ENCODE assay signal across 21 cellular contexts in genomic region chr14:34129927-34130552, GRCh38.
"Had no signal": no experiment of that assay in that cellular context is flagged by ENCODE, and none has a peak within 500 bp of the region (broad histone marks: within the 10 kb centered on the region; RNA-seq: fewer than 3 reads in every experiment).

No MANE protein-coding gene starts in this region.

- ATAC-seq: SK-N-SH treated with all-trans-retinoic acid at 6 μM for 48 hours, T-cell had no signal

- H3K9me3 ChIP-seq: colonic mucosa, lower lobe of right lung, stomach, thoracic aorta had no signal

- DNase-seq: activated CD4-positive, alpha-beta T cell treated with anti-CD3 and anti-CD28 coated beads, Interleukin-2, amount 10 ng/mL, durations not matched to agents 7 days and 5 days; activated CD8-positive, alpha-beta memory T cell treated with anti-CD3 and anti-CD28 coated beads, Interleukin-2, amount 50 U/mL, for 4 hours; activated effector memory CD4-positive, alpha-beta T cell treated with anti-CD3 and anti-CD28 coated beads, Interleukin-2, amount 50 U/mL, for 16 hours; activated naive CD4-positive, alpha-beta T cell treated with anti-CD3 and anti-CD28 coated beads, Interleukin-2, amount 50 U/mL, for 16 hours; activated T-cell treated with anti-CD3 and anti-CD28 coated beads, Interleukin-2, amount 50 U/mL, for 48 hours; aorta; brain microvascular endothelial cell; colonic mucosa; endodermal cell; head of caudate nucleus; immature natural killer cell; kidney glomerular epithelial cell; lower lobe of right lung; posterior cingulate gyrus; small intestine; stimulated activated CD4-positive, alpha-beta T cell treated with anti-CD3 and anti-CD28 coated beads, Interleukin-4, amount 100 ng/mL, for 1 hour; stomach; T-cell; T1000 had no signal

- H3K4me1 ChIP-seq: colonic mucosa, lower lobe of right lung had no signal

- H3K4me3 ChIP-seq: colonic mucosa, lower lobe of right lung, stomach, thoracic aorta had no signal

- H3K27ac ChIP-seq: brain microvascular endothelial cell, colonic mucosa, lower lobe of right lung had no signal

- H3K36me3 ChIP-seq: brain microvascular endothelial cell, colonic mucosa, lower lobe of right lung, stomach, thoracic aorta had no signal

- H3K27me3 ChIP-seq: brain microvascular endothelial cell, colonic mucosa, stomach had no signal
